ENCODE assay signal across 1 cellular context in genomic region chr20:62765021-62765420, GRCh38.
TF ChIP-seq lines count a peak whose summit lies in the region.

No MANE protein-coding gene starts in this region.

TF ChIP-seq in HEK293, 187 proteins besides CTCF, POLR2A, EP300 and RAD21:
- TF ChIP-seq ZBTB17 (tag by site-specific recombination; IDR thresholded peaks at IDR 0.05) (peak; percentile 28; the same call in 1 of the 2 replicates), ZSCAN5A (tag by site-specific recombination; IDR thresholded peaks at IDR 0.05) (no peak), ZNF398 (tag by site-specific recombination; IDR thresholded peaks at IDR 0.05) (peak; percentile 72)
TF ChIP-seq in HEK293: peak in this region for 2.
